ENCODE assay signal across 1 cellular context in the genomic region with DNA sequence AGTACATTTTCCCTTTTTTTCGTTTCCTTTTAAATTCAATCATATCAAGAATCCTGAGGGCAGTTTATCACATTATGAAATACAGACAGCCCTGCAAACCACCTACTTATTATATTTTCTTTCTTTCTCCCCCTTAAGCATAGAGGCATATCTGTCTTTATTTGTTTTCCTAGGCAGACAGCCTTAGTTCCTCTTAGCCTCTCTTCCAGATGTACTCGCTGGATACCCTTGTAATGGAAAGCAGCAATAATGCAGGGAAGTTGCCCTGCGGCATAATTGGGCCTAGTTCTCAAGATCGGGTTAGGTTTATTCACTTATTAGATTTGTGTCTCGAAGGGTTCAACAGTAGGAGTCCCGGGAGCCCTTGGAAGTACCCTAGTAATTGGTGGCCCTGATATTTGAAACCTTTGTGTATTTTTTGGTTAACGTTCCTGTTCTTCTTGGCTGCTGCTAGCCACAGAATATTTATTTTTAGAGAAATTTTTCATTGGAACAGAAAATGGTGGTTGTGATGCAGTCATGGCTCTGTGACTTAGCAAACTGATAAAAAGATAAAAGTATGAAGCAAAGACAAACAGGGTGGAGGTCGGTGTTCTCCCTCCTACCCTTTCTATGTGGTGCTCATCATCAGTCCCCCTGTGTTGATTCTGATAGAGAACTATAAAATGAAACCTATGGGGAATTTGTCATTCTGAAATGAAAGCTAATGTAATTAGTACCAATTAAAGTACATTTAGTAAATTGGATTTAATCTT.
A peak's percentile ranks its signal among the peaks of the same experiment; 100 is the strongest.
TF ChIP-seq lines count a peak whose summit lies in the region.

No MANE protein-coding gene starts in this region.

TF ChIP-seq in HEK293, 187 proteins besides CTCF, POLR2A, EP300 and RAD21 (continued from another document):
- TF ChIP-seq ZNF140 (tag by site-specific recombination; IDR thresholded peaks at IDR 0.05) (no peak), IKZF3 (tag by site-specific recombination; IDR thresholded peaks at IDR 0.05) (0 out of 2 replicates have a peak, but pooled peaks have one; percentile 21), ZNF366 (tag by site-specific recombination; conservative IDR thresholded peaks at IDR 0.05) (0 out of 2 replicates have a peak, but pooled peaks have one; percentile 34), ZNF239 (tag by site-specific recombination; IDR thresholded peaks at IDR 0.05) (no peak), ZBTB44 (tag by site-specific recombination; IDR thresholded peaks at IDR 0.05) (peak; percentile 13; the same call in 1 of the 2 replicates), ZBTB8A (tag by site-specific recombination; IDR thresholded peaks at IDR 0.05) (0 out of 2 replicates have a peak, but pooled peaks have one; percentile 37), TRIM28 (IDR thresholded peaks at IDR 0.05; ENCODE audit: borderline replicate concordance, low read length) (peak; percentile 97), FEZF1 (tag by site-specific recombination; IDR thresholded peaks at IDR 0.05) (peak; percentile 25; the same call in 1 of the 2 replicates), ZXDB (tag by site-specific recombination; IDR thresholded peaks at IDR 0.05) (peak; percentile 59), ZNF175 (tag by site-specific recombination; IDR thresholded peaks at IDR 0.05) (no peak), ZBTB17 (tag by site-specific recombination; IDR thresholded peaks at IDR 0.05) (peak; percentile 42; the same call in 1 of the 2 replicates)
- TF ChIP-seq, protein P1, sequence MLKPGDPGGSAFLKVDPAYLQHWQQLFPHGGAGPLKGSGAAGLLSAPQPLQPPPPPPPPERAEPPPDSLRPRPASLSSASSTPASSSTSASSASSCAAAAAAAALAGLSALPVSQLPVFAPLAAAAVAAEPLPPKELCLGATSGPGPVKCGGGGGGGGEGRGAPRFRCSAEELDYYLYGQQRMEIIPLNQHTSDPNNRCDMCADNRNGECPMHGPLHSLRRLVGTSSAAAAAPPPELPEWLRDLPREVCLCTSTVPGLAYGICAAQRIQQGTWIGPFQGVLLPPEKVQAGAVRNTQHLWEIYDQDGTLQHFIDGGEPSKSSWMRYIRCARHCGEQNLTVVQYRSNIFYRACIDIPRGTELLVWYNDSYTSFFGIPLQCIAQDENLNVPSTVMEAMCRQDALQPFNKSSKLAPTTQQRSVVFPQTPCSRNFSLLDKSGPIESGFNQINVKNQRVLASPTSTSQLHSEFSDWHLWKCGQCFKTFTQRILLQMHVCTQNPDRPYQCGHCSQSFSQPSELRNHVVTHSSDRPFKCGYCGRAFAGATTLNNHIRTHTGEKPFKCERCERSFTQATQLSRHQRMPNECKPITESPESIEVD (tag by site-specific recombination; IDR thresholded peaks at IDR 0.05) = peak; percentile 74
